Comparison of ENCODE assay signal across 9 cellular contexts in the genomic region with DNA sequence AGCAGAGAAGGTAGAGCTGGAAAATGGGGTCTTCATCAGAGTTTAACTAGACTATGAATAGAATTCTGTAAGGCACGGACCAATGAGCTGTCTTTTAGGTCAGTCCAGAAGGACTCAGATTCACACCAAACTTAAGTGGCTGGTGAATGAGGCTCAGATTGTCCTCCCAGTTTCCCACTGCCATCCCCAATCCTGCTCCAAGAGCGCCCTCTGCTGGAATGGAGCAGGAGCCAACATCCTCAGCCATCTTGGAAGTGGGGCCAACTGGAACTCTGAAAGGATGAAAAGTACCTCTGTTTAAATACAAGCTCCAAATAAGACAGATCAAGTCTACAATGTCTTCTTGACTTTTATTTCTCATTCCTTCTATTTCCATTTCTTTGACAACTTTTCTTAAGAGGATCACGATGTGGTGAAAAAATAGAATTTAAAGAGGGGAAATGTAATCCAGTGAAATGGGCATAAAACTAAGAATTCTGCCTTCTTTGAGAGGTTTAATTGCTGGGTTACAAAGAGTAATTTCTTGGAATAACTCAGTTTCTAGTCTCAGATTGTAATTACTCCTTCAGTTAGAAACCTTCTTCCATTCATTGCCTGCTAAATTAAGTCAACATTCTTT.
A peak's percentile ranks its signal among the peaks of the same experiment; 100 is the strongest.
DNase-seq lines count a peak whose midpoint lies in the region; ATAC-seq and TF ChIP-seq lines count a peak whose summit lies in the region.
"Had no signal": no experiment of that assay in that cellular context is flagged by ENCODE, and none has a peak within 500 bp of the region (broad histone marks: within the 10 kb centered on the region; RNA-seq: fewer than 3 reads in every experiment).

No MANE protein-coding gene starts in this region.

- intact Hi-C loops in Calu3 (cut with micrococcal nuclease; ENCODE audit: unreplicated experiment), result loop anchor here (1.0 to 10.0 kb wide), 7 partner anchors 123 to 1215 kb away; partner anchors contain the start of gene LPP

- peak; percentile 58 for ATAC-seq in HG02885 (IDR thresholded peaks at IDR 0.05; ENCODE audit: poor library complexity, unreplicated experiment)
- ATAC-seq in activated CD4-positive, CD25-positive, alpha-beta regulatory T cell treated with anti-CD3 and anti-CD28 coated beads, Interleukin-2, amount 50 U/mL, for 24 hours, result peak; percentile 39 to 54
- peak; percentile 67 for ATAC-seq in central memory CD8-positive, alpha-beta T cell (replicated peaks; ENCODE audit: extremely low read depth, poor library complexity, severe bottlenecking)
- ATAC-seq in HG02623 (IDR thresholded peaks at IDR 0.05; ENCODE audit: unreplicated experiment), result no peak

- H3K27ac Mint-ChIP-seq in Calu3 (ENCODE audit: unreplicated experiment), result no peak overlapping the region
- H3K27ac Mint-ChIP-seq in central memory CD8-positive, alpha-beta T cell (ENCODE audit: low read depth), result no peak overlapping the region
- H3K27ac Mint-ChIP-seq: activated naive CD4-positive, alpha-beta T cell treated with anti-CD3 and anti-CD28 coated beads, Interleukin-2, amount 50 U/mL, for 24 hours had no signal

- peak; percentile 94 for DNase-seq in Calu3
- DNase-seq in NCI-H226, result peak; percentile 62
- peak; percentile 39 to 58 for DNase-seq in central memory CD8-positive, alpha-beta T cell (ENCODE audit: low spot score in 2 of 2)
- peak; percentile 96 for DNase-seq in left kidney (ENCODE audit: low read depth, low spot score)
- DNase-seq in stimulated activated CD4-positive, alpha-beta T cell treated with anti-CD3 and anti-CD28 coated beads, Interleukin-4, amount 100 ng/mL, for 24 hours, result peak; percentile 89

- H3K36me3 Mint-ChIP-seq in Calu3 (ENCODE audit: insufficient read depth, unreplicated experiment), result peaks cover 10% of the 10 kb centered on the region
- H3K36me3 Mint-ChIP-seq in central memory CD8-positive, alpha-beta T cell (ENCODE audit: insufficient read depth), result no peaks in the 10 kb centered on the region
- H3K36me3 Mint-ChIP-seq: activated naive CD4-positive, alpha-beta T cell treated with anti-CD3 and anti-CD28 coated beads, Interleukin-2, amount 50 U/mL, for 24 hours had no signal

- TF ChIP-seq CTCF in Calu3 (IDR thresholded peaks at IDR 0.05; ENCODE audit: unreplicated experiment), result peak; percentile 98

- H3K4me3 Mint-ChIP-seq in Calu3 (ENCODE audit: low read depth, unreplicated experiment), result no peak overlapping the region
- no peak overlapping the region for H3K4me3 Mint-ChIP-seq in central memory CD8-positive, alpha-beta T cell
- H3K4me3 Mint-ChIP-seq: activated naive CD4-positive, alpha-beta T cell treated with anti-CD3 and anti-CD28 coated beads, Interleukin-2, amount 50 U/mL, for 24 hours had no signal

- no peaks in the 10 kb centered on the region for H3K27me3 Mint-ChIP-seq in Calu3 (ENCODE audit: unreplicated experiment)
- H3K27me3 Mint-ChIP-seq in central memory CD8-positive, alpha-beta T cell, result peaks cover 1% of the 10 kb centered on the region
- H3K27me3 Mint-ChIP-seq: activated naive CD4-positive, alpha-beta T cell treated with anti-CD3 and anti-CD28 coated beads, Interleukin-2, amount 50 U/mL, for 24 hours had no signal

- CTCF ChIA-PET in Calu3 (lab: Charles Lee), result interaction anchor here (0.6 to 7.3 kb wide), 18 partner anchors 10 to 1216 kb away, joined by 3 to 171 read pairs (median 4); partner anchors contain the start of gene BCL6

- no TSS peak for BruUV-seq in Calu3 (replicated peaks; lab: Mats Ljungman, UMichigan)

- peaks cover 24% of the 10 kb centered on the region for H3K4me1 Mint-ChIP-seq in Calu3 (ENCODE audit: low read depth, unreplicated experiment)
- H3K4me1 Mint-ChIP-seq in central memory CD8-positive, alpha-beta T cell, result no peaks in the 10 kb centered on the region

- no peaks in the 10 kb centered on the region for H3K9me3 Mint-ChIP-seq in Calu3 (ENCODE audit: low read depth, unreplicated experiment)
- H3K9me3 Mint-ChIP-seq in central memory CD8-positive, alpha-beta T cell, result no peaks in the 10 kb centered on the region
- H3K9me3 Mint-ChIP-seq: activated naive CD4-positive, alpha-beta T cell treated with anti-CD3 and anti-CD28 coated beads, Interleukin-2, amount 50 U/mL, for 24 hours had no signal
